ENCODE assay signal across 7 cellular contexts in genomic region chr9:130053504-130054427, GRCh38. TPM values are rescaled to one million over a fixed set of nuclear protein-coding genes. Genes with fewer than 3 reads are reported as not detected.
DNase-seq lines count a peak whose midpoint lies in the region; ATAC-seq and TF ChIP-seq lines count a peak whose summit lies in the region.

TSS of gene GPR107 (plus strand) at chr9:130053906. CDS start at chr9:130053933, 27 bp downstream.

- ATAC-seq in GM18502 (IDR thresholded peaks at IDR 0.05; ENCODE audit: poor library complexity, unreplicated experiment), result peak; percentile 74
- ATAC-seq in HG02885 (IDR thresholded peaks at IDR 0.05; ENCODE audit: poor library complexity, unreplicated experiment), result peak; percentile 84

- peak; percentile 4 for TF ChIP-seq CTCF in chondrocyte (IDR thresholded peaks at IDR 0.05)

- H3K27ac Mint-ChIP-seq in chondrocyte (ENCODE audit: unreplicated experiment), result peak within 1 kb of the TSS; percentile 93

- peaks cover 31% of the 10 kb centered on the region for H3K4me1 Mint-ChIP-seq in chondrocyte (ENCODE audit: low read depth)

- H3K36me3 Mint-ChIP-seq in chondrocyte (ENCODE audit: low read depth), result peaks cover 4% of the 10 kb centered on the region

- no peaks in the 10 kb centered on the region for H3K9me3 Mint-ChIP-seq in chondrocyte (ENCODE audit: low read depth)

- peak within 1 kb of the TSS; percentile 94 for H3K4me3 Mint-ChIP-seq in chondrocyte (ENCODE audit: unreplicated experiment)

- no peaks in the 10 kb centered on the region for H3K27me3 Mint-ChIP-seq in chondrocyte (ENCODE audit: low read depth)

- DNase-seq in NCI-H2196 (lab: John Stamatoyannopoulos, UW; ENCODE audit: unreplicated experiment) (peak; percentile 74), chondrocyte (ENCODE audit: low spot score) (no peak), kidney glomerular epithelial cell (lab: John Stamatoyannopoulos, UW) (peak; percentile 55)
- peak; percentile 64 for DNase-seq in activated CD4-positive, alpha-beta T cell treated with anti-CD3 and anti-CD28 coated beads for 1 hour
- peak; percentile 66 to 78 for DNase-seq in stimulated activated CD4-positive, alpha-beta T cell treated with anti-CD3 and anti-CD28 coated beads, Interleukin-15, amount 100 ng/mL, for 48 hours (ENCODE audit: low read depth in 2 of 2)

RNA-seq across cellular contexts. Expression of gene GPR107, which starts in this region (rescaled TPM):
- total RNA-seq in chondrocyte, result 67.0 to 74.6 TPM (median 70.7 TPM) in 3 replicates
